30 cellular contexts compared by ENCODE assay signal in genomic region chr1:220872296-220872695, GRCh38. TPM values are rescaled to one million over a fixed set of nuclear protein-coding genes. Genes with fewer than 3 reads are reported as not detected.
"Had no signal": no experiment of that assay in that cellular context is flagged by ENCODE, and none has a peak within 500 bp of the region (broad histone marks: within the 10 kb centered on the region; RNA-seq: fewer than 3 reads in every experiment).

No MANE protein-coding gene starts in this region.

- H3K27me3 ChIP-seq: MG63 had no signal

- H3K9me3 Mint-ChIP-seq: activated naive CD4-positive, alpha-beta T cell treated with anti-CD3 and anti-CD28 coated beads, Interleukin-2, amount 50 U/mL, for 72 hours; T-cell had no signal

- H3K4me3 ChIP-seq: MG63, SK-N-MC had no signal

- H3K36me3 ChIP-seq: brain microvascular endothelial cell, WERI-Rb-1 had no signal

- DNase-seq: activated CD4-positive, alpha-beta T cell treated with anti-CD3 and anti-CD28 coated beads for 48 hours; activated CD4-positive, alpha-beta T cell treated with anti-CD3 and anti-CD28 coated beads, Interleukin-2, amount 50 U/mL, for 4 hours; activated CD8-positive, alpha-beta memory T cell treated with anti-CD3 and anti-CD28 coated beads, Interleukin-2, amount 50 U/mL, for 48 hours; activated CD8-positive, alpha-beta T cell treated with anti-CD3 and anti-CD28 coated beads, Interleukin-2, amount 10 ng/mL, durations not matched to agents 7 days and 5 days; activated effector memory CD4-positive, alpha-beta T cell treated with anti-CD3 and anti-CD28 coated beads, Interleukin-2, amount 50 U/mL, for 16 hours; activated naive CD4-positive, alpha-beta T cell treated with Interleukin-2 at 50 U/mL for 16 hours; activated naive CD8-positive, alpha-beta T cell treated with anti-CD3 and anti-CD28 coated beads, Interleukin-2, amount 50 U/mL, for 24 hours; activated T-cell treated with anti-CD3 and anti-CD28 coated beads, Interleukin-2, amount 50 U/mL, for 1 hour; amniotic stem cell; brain microvascular endothelial cell; cerebellar nuclear complex; MG63; MV-4-11; NCI-H1092 treated with DMSO at 0.1 percent for 48 hours; NCI-H1417 treated with DMSO at 0.1 percent for 48 hours; NCI-H1694; NCI-H2029; NCI-H2107; NCI-H345; NCI-H510A; NCI-H526 treated with DMSO at 0.1 percent for 48 hours; NK-92 treated with Interleukin-12 subunit alpha and Interleukin-12 subunit beta, amount 100 ng/mL, for 24 hours; OCI-M1; RPMI8226; T-cell; WERI-Rb-1 had no signal

- H3K27ac ChIP-seq: brain microvascular endothelial cell, SK-N-MC, WERI-Rb-1 had no signal

- H3K36me3 Mint-ChIP-seq: T-cell had no signal

- ATAC-seq: activated CD8-positive, alpha-beta T cell treated with anti-CD3 and anti-CD28 coated beads, Interleukin-2, amount 10 ng/mL, durations not matched to agents 7 days and 5 days; activated naive CD4-positive, alpha-beta T cell treated with anti-CD3 and anti-CD28 coated beads, Interleukin-2, amount 50 U/mL, for 72 hours; activated naive CD8-positive, alpha-beta T cell treated with anti-CD3 and anti-CD28 coated beads, Interleukin-2, amount 50 U/mL, for 24 hours; Panc1; Right ventricle myocardium inferior; T-cell had no signal

- H3K4me3 Mint-ChIP-seq: activated CD8-positive, alpha-beta T cell treated with anti-CD3 and anti-CD28 coated beads, Interleukin-2, amount 10 ng/mL, durations not matched to agents 7 days and 5 days; activated naive CD8-positive, alpha-beta T cell treated with anti-CD3 and anti-CD28 coated beads, Interleukin-2, amount 50 U/mL, for 24 hours; T-cell had no signal

- H3K27ac Mint-ChIP-seq: activated CD8-positive, alpha-beta T cell treated with anti-CD3 and anti-CD28 coated beads, Interleukin-2, amount 10 ng/mL, durations not matched to agents 7 days and 5 days; activated naive CD4-positive, alpha-beta T cell treated with anti-CD3 and anti-CD28 coated beads, Interleukin-2, amount 50 U/mL, for 72 hours; activated naive CD8-positive, alpha-beta T cell treated with anti-CD3 and anti-CD28 coated beads, Interleukin-2, amount 50 U/mL, for 24 hours; T-cell had no signal

RNA-seq across cellular contexts. Expression of gene HLX, which starts 6.9 kb away (rescaled TPM):
- total RNA-seq: activated CD8-positive, alpha-beta T cell treated with anti-CD3 and anti-CD28 coated beads, Interleukin-2, amount 10 ng/mL, durations not matched to agents 7 days and 5 days had no signal
